ENCODE assay signal across 25 cellular contexts in genomic region chr1:177082855-177083741, GRCh38.
A peak's percentile ranks its signal among the peaks of the same experiment; 100 is the strongest.
DNase-seq lines count a peak whose midpoint lies in the region; ATAC-seq and TF ChIP-seq lines count a peak whose summit lies in the region.
"Had no signal": no experiment of that assay in that cellular context is flagged by ENCODE, and none has a peak within 500 bp of the region (broad histone marks: within the 10 kb centered on the region; RNA-seq: fewer than 3 reads in every experiment).

No MANE protein-coding gene starts in this region.

- TF ChIP-seq CTCF in AG09319 (IDR thresholded peaks at IDR 0.05; ENCODE audit: low read depth, low read length) (no peak), mammary epithelial cell (conservative IDR thresholded peaks at IDR 0.05 in 1 of 2, IDR thresholded peaks at IDR 0.05 in 1 of 2; ENCODE audit: extremely low read depth in 1 of 2, insufficient read depth in 1 of 2, low read depth in 1 of 2, low read length in 2 of 2) (no peak), coronary artery (IDR thresholded peaks at IDR 0.05) (no peak), spleen (IDR thresholded peaks at IDR 0.05 in 8 of 11, conservative IDR thresholded peaks at IDR 0.05 in 3 of 11) (no peak)

- no peaks in the 10 kb centered on the region for H3K27me3 ChIP-seq in GM23248 (replicated peaks; ENCODE audit: insufficient read depth)
- H3K27me3 ChIP-seq in mammary epithelial cell (ENCODE audit: insufficient read depth, low read length), result no peaks in the 10 kb centered on the region
- no peaks in the 10 kb centered on the region for H3K27me3 ChIP-seq in spleen (replicated peaks in 1 of 7)

- no peaks in the 10 kb centered on the region for H3K36me3 ChIP-seq in GM23248 (ENCODE audit: low read depth)
- H3K36me3 ChIP-seq in mammary epithelial cell (ENCODE audit: insufficient read depth, low read length), result no peaks in the 10 kb centered on the region
- no peaks in the 10 kb centered on the region for H3K36me3 ChIP-seq in spleen
- H3K36me3 ChIP-seq: thoracic aorta had no signal

- H3F3A ChIP-seq in GM23248 (ENCODE audit: insufficient read depth), result peaks cover 18% of the 10 kb centered on the region

- H3K79me2 ChIP-seq in GM23248 (ENCODE audit: insufficient read depth) (no peaks in the 10 kb centered on the region), mammary epithelial cell (ENCODE audit: insufficient read depth, low read length) (no peaks in the 10 kb centered on the region)

- CTCF ChIA-PET in mammary epithelial cell (lab: Charles Lee; ENCODE audit: low non-redundant PET), result no interaction called here

- 2 to 4% methylated on average over 5 of the region's 5 CpGs for WGBS in GM23248 (ENCODE audit: low coverage in 1 of 2, low lambda C conversion rate in 2 of 2, missing lambda C conversion rate in 2 of 2), 2 experiments
- 94% methylated on average over 5 of the region's 5 CpGs for WGBS in mammary epithelial cell (ENCODE audit: low coverage, missing lambda C conversion rate)
- 84 to 91% (median 85%) methylated on average over 5 of the region's 5 CpGs for WGBS in spleen, 5 donors

- H3K27ac ChIP-seq in GM23248 (peak overlapping the region; percentile 17), mammary epithelial cell (ENCODE audit: insufficient read depth, low read depth, low read length) (no peak overlapping the region), coronary artery (no peak overlapping the region), spleen (no peak overlapping the region)
- H3K27ac ChIP-seq: RWPE1, thoracic aorta had no signal

- H3K4me3 ChIP-seq in GM23248 (no peak overlapping the region), mammary epithelial cell (replicated peaks in 1 of 3; ENCODE audit: insufficient read depth in 1 of 3, low read depth in 2 of 3, low read length in 3 of 3) (no peak overlapping the region), coronary artery (no peak overlapping the region), spleen (no peak overlapping the region)
- H3K4me3 ChIP-seq: thoracic aorta had no signal

- H3K4me1 ChIP-seq in GM23248 (ENCODE audit: insufficient read depth) (peaks cover 19% of the 10 kb centered on the region), mammary epithelial cell (ENCODE audit: insufficient read depth, low read length) (peaks cover 2% of the 10 kb centered on the region), spleen (no peaks in the 10 kb centered on the region)

- in situ Hi-C loops in GM23248 (cut with MboI), result no loop called here
- in situ Hi-C loops in mammary epithelial cell (cut with MboI; ENCODE audit: low sequenced_read_pairs in 2 of 2), result no loop called here

- no peak overlapping the region for H2AFZ ChIP-seq in GM23248
- H2AFZ ChIP-seq in mammary epithelial cell (ENCODE audit: low read depth, low read length), result no peak overlapping the region

- ATAC-seq in GM18909 (IDR thresholded peaks at IDR 0.05; ENCODE audit: poor library complexity, unreplicated experiment), result no peak
- ATAC-seq: activated CD8-positive, alpha-beta T cell treated with anti-CD3 and anti-CD28 coated beads for 36 hours had no signal

- peak overlapping the region; percentile 35 for H3K4me2 ChIP-seq in GM23248 (ENCODE audit: unreplicated experiment)
- H3K4me2 ChIP-seq in mammary epithelial cell (ENCODE audit: insufficient read depth, low read depth, low read length), result no peak overlapping the region

- TF ChIP-seq POLR2A in spleen (IDR thresholded peaks at IDR 0.05), result no peak

- H3K9me3 ChIP-seq in GM23248 (ENCODE audit: low read depth) (no peaks in the 10 kb centered on the region), mammary epithelial cell (replicated peaks; ENCODE audit: insufficient read depth, low read length) (no peaks in the 10 kb centered on the region), spleen (no peaks in the 10 kb centered on the region)
- H3K9me3 ChIP-seq: thoracic aorta had no signal

- BruUV-seq in mammary epithelial cell (replicated peaks; lab: Mats Ljungman, UMichigan), result no TSS peak

- no peaks in the 10 kb centered on the region for H3K9me2 ChIP-seq in GM23248 (ENCODE audit: insufficient read depth)

- intact Hi-C loops in mammary epithelial cell (cut with micrococcal nuclease) (no loop called here), spleen (cut with DNase I; ENCODE audit: low total_unique reads) (no loop called here)

- dilution Hi-C loops in mammary epithelial cell (cut with HindIII; ENCODE audit: low sequenced_read_pairs), result no loop called here

- peak; percentile 0 for DNase-seq in AG09319 (ENCODE audit: extremely low read depth, low read depth)
- DNase-seq in GM23248, result peak; percentile 79
- peak; percentile 26 for DNase-seq in mammary epithelial cell
- DNase-seq in kidney glomerular epithelial cell (lab: John Stamatoyannopoulos, UW), result peak; percentile 78
- DNase-seq in coronary artery (ENCODE audit: low spot score), result no peak
- DNase-seq in spleen, result no peak
- DNase-seq in stimulated activated naive CD4-positive, alpha-beta T cell (lab: John Stamatoyannopoulos, UW), result no peak
- DNase-seq: activated B cell treated with CpG ODN at 0.5 μM for 24 hours; activated CD8-positive, alpha-beta T cell treated with anti-CD3 and anti-CD28 coated beads for 36 hours; activated naive CD4-positive, alpha-beta T cell treated with Interleukin-2 at 50 U/mL for 16 hours; CD4-positive, CD25-positive, alpha-beta regulatory T cell; cerebellar nuclear complex; HCEC 1CT; hypothalamus; naive B cell; NCI-H1436; NCI-H2171 treated with DMSO at 0.1 percent for 48 hours; NCI-H526; occipital lobe; retina; stimulated activated CD4-positive, alpha-beta T cell treated with anti-CD3 and anti-CD28 coated beads, Interleukin-15, amount 100 ng/mL, for 24 hours; T1000 had no signal

- H4K20me1 ChIP-seq in GM23248 (ENCODE audit: insufficient read depth) (no peaks in the 10 kb centered on the region), mammary epithelial cell (ENCODE audit: insufficient read depth, low read length) (no peaks in the 10 kb centered on the region)

- H3K9ac ChIP-seq in GM23248 (no peak overlapping the region), mammary epithelial cell (ENCODE audit: insufficient read depth, low read length) (no peak overlapping the region)

Comparison
In these comparisons a context has a peak if more than half of its experiments do, and no peak if none do; other contexts are left out.
1. DNase-seq: peak in AG09319 (single experiment), GM23248 (single experiment), mammary epithelial cell (single experiment) and kidney glomerular epithelial cell (single experiment); none in coronary artery (single experiment), spleen (single experiment) and stimulated activated naive CD4-positive, alpha-beta T cell (0 of 6).